In the genomic region with DNA sequence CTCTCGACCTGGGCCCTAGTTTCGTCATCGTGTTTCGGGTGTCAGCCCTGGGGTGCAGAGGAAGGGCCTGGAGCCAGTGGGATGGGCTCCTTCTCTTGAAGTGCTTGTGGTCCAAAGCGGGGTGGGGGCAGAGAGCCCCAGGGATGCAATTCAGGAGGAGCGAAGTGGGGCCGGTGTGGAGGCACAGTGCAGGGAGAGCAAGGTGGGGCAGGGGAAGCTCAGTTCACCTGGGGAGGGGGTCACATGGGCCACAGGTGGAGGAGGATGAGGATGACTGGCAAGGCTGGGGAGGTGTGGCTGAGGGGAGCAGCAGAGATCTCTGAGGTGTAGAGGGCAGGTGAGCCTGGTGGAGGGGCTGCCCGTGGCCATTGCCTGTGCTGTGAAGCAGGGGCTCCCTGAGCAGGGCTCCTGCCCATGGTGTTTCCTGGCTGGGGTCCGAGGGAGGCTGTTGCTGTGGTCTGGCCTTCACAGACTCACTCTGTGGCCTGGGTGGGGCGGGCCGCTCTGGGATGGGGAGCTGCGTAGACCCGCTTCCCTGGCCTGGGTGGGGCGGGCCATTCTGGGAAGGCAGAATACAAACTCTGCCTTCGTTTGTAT, we compare ENCODE assay signal across 12 cellular contexts.
"Had no signal": no experiment of that assay in that cellular context is flagged by ENCODE, and none has a peak within 500 bp of the region (broad histone marks: within the 10 kb centered on the region; RNA-seq: fewer than 3 reads in every experiment).

No MANE protein-coding gene starts in this region.

- DNase-seq: activated CD4-positive, CD25-positive, alpha-beta regulatory T cell; amygdala; brain microvascular endothelial cell; foreskin keratinocyte; left ventricle myocardium inferior; stimulated activated CD4-positive, alpha-beta T cell treated with anti-CD3 and anti-CD28 coated beads, Interleukin-1b, Interleukin-23, amount 100 ng/mL, for 48 hours; stimulated activated naive CD4-positive, alpha-beta T cell treated with Interleukin-2 at 50 U/mL for 16 hours had no signal

- H3K4me1 ChIP-seq: spleen had no signal

- H3K27ac ChIP-seq: brain microvascular endothelial cell, foreskin keratinocyte, left ventricle myocardium inferior, neutrophil, spleen had no signal

- H3K36me3 Mint-ChIP-seq: activated naive CD8-positive, alpha-beta T cell had no signal

- H3K27ac Mint-ChIP-seq: activated naive CD8-positive, alpha-beta T cell; activated T-helper 2 cell treated with anti-CD3 and anti-CD28 coated beads, Interferon-gamma antibody, Interleukin-2, Interleukin-4, amounts not matched to agents 10 μg/mL and 5 μg/mL and 100 μg/mL, durations not matched to agents 14 hours and 24 hours and 36 hours had no signal

- H3K9me3 ChIP-seq: left ventricle myocardium inferior, neutrophil, spleen had no signal

- H3K9me3 Mint-ChIP-seq: activated T-helper 2 cell treated with anti-CD3 and anti-CD28 coated beads, Interferon-gamma antibody, Interleukin-2, Interleukin-4, amounts not matched to agents 10 μg/mL and 5 μg/mL and 100 μg/mL, durations not matched to agents 14 hours and 24 hours and 36 hours had no signal

- H3K4me3 ChIP-seq: left ventricle myocardium inferior, spleen had no signal

- ATAC-seq: foreskin keratinocyte, right cardiac atrium had no signal

- H3K36me3 ChIP-seq: brain microvascular endothelial cell, left ventricle myocardium inferior, neutrophil, spleen had no signal

- H3K4me3 Mint-ChIP-seq: activated naive CD8-positive, alpha-beta T cell had no signal
